1 cellular context compared by ENCODE assay signal in genomic region chr16:84795338-84796053, GRCh38.
TF ChIP-seq lines count a peak whose summit lies in the region.

No MANE protein-coding gene starts in this region.

TF ChIP-seq in SK-N-SH, 30 proteins besides CTCF, POLR2A, EP300 and RAD21 (continued from another document):
- TF ChIP-seq REST (IDR thresholded peaks at IDR 0.05; ENCODE audit: low read depth, low read length) (no peak), TAF1 (IDR thresholded peaks at IDR 0.05; ENCODE audit: borderline replicate concordance, low read depth, low read length) (no peak), TEAD4 (IDR thresholded peaks at IDR 0.05; ENCODE audit: borderline replicate concordance, insufficient read depth) (no peak), TCF12 (IDR thresholded peaks at IDR 0.05) (no peak), GATA2 (CRISPR knock-in tag; IDR thresholded peaks at IDR 0.05) (no peak), EZH2phosphoT487 (IDR thresholded peaks at IDR 0.05; ENCODE audit: borderline replicate concordance, low read depth) (no peak), NFIC (IDR thresholded peaks at IDR 0.05; ENCODE audit: borderline replicate concordance) (no peak), RCOR1 (IDR thresholded peaks at IDR 0.05; ENCODE audit: low read length) (no peak), FOXJ3 (CRISPR knock-in tag; IDR thresholded peaks at IDR 0.05) (no peak), USF1 (IDR thresholded peaks at IDR 0.05; ENCODE audit: borderline replicate concordance, low read depth) (no peak), PBX3 (IDR thresholded peaks at IDR 0.05) (no peak)
